In the genomic region with DNA sequence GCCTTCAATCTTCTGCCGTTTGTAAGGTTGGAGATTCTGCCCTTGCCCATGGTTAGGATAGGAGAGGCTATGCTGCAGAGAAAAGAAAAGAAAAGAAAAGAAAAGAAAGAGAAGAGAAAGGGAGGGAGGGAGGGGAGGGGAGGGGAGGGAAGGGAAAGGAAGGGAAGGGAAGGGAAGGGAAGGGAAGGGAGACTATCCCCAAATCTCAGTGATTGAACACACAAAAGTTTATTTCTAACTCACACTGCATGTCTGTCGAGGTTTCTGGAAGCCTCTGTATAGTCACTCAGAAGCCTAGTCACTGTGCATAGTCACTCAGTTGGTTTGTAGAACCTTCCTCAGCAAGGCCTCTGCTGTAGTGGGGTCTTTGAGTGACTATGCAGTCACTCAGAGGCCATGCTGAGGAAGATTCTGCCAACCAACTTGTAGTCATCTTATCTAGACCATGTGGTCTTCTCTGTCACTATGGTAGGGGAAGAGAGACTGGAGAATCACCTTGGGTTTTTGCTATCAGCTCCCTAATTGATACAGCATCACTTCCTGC, we compare ENCODE assay signal across 27 cellular contexts. TPM values are rescaled to one million over a fixed set of nuclear protein-coding genes. Genes with fewer than 3 reads are reported as not detected.
"Had no signal": no experiment of that assay in that cellular context is flagged by ENCODE, and none has a peak within 500 bp of the region (broad histone marks: within the 10 kb centered on the region; RNA-seq: fewer than 3 reads in every experiment).

No MANE protein-coding gene starts in this region.

- H3K27me3 ChIP-seq: cardiac muscle cell had no signal

- H3K9me3 Mint-ChIP-seq: activated CD4-positive, alpha-beta memory T cell treated with anti-CD3 and anti-CD28 coated beads for 36 hours; activated CD4-positive, alpha-beta T cell treated with anti-CD3 and anti-CD28 coated beads, Interleukin-2, amount 10 ng/mL, durations not matched to agents 7 days and 5 days; activated naive CD4-positive, alpha-beta T cell treated with anti-CD3 and anti-CD28 coated beads, Interleukin-2, amount 50 U/mL, for 72 hours; activated naive CD8-positive, alpha-beta T cell treated with anti-CD3 and anti-CD28 coated beads, Interleukin-2, amount 50 U/mL, for 24 hours; activated T-helper 2 cell treated with anti-CD3 and anti-CD28 coated beads, Interferon-gamma antibody, Interleukin-2, Interleukin-4, amounts not matched to agents 10 μg/mL and 5 μg/mL and 100 μg/mL, durations not matched to agents 14 hours and 24 hours and 36 hours; brain; T-cell had no signal

- H3K4me1 Mint-ChIP-seq: activated naive CD8-positive, alpha-beta T cell treated with anti-CD3 and anti-CD28 coated beads, Interleukin-2, amount 50 U/mL, for 24 hours; brain had no signal

- H3K27ac Mint-ChIP-seq: activated CD4-positive, alpha-beta memory T cell treated with anti-CD3 and anti-CD28 coated beads for 36 hours; activated CD4-positive, alpha-beta T cell treated with anti-CD3 and anti-CD28 coated beads, Interleukin-2, amount 10 ng/mL, durations not matched to agents 7 days and 5 days; activated naive CD4-positive, alpha-beta T cell treated with anti-CD3 and anti-CD28 coated beads, Interleukin-2, amount 50 U/mL, for 72 hours; activated naive CD8-positive, alpha-beta T cell treated with anti-CD3 and anti-CD28 coated beads, Interleukin-2, amount 50 U/mL, for 24 hours; activated T-helper 2 cell treated with anti-CD3 and anti-CD28 coated beads, Interferon-gamma antibody, Interleukin-2, Interleukin-4, amounts not matched to agents 10 μg/mL and 5 μg/mL and 100 μg/mL, durations not matched to agents 14 hours and 24 hours and 36 hours; brain had no signal

- ATAC-seq: activated naive CD4-positive, alpha-beta T cell treated with anti-CD3 and anti-CD28 coated beads, Interleukin-2, amount 50 U/mL, for 72 hours; activated naive CD8-positive, alpha-beta T cell treated with anti-CD3 and anti-CD28 coated beads, Interleukin-2, amount 50 U/mL, for 24 hours; PC-3 had no signal

- H3K4me3 ChIP-seq: cardiac muscle cell had no signal

- H3K36me3 ChIP-seq: cardiac muscle cell had no signal

- H3K27ac ChIP-seq: cardiac muscle cell, VCaP had no signal

- FAIRE-seq: astrocyte, RCC 7860, TTC549 had no signal

- H3K4me3 Mint-ChIP-seq: activated CD4-positive, alpha-beta memory T cell treated with anti-CD3 and anti-CD28 coated beads for 36 hours; activated CD4-positive, alpha-beta T cell treated with anti-CD3 and anti-CD28 coated beads, Interleukin-2, amount 10 ng/mL, durations not matched to agents 7 days and 5 days; activated naive CD8-positive, alpha-beta T cell treated with anti-CD3 and anti-CD28 coated beads, Interleukin-2, amount 50 U/mL, for 24 hours; brain; T-cell had no signal

- H3K36me3 Mint-ChIP-seq: activated CD4-positive, alpha-beta memory T cell treated with anti-CD3 and anti-CD28 coated beads for 36 hours; activated naive CD4-positive, alpha-beta T cell treated with anti-CD3 and anti-CD28 coated beads, Interleukin-2, amount 50 U/mL, for 72 hours; brain; T-cell had no signal

- DNase-seq: activated CD4-positive, alpha-beta memory T cell treated with anti-CD3 and anti-CD28 coated beads for 36 hours; activated CD4-positive, alpha-beta T cell treated with anti-CD3 and anti-CD28 coated beads, Interleukin-2, amount 10 ng/mL, durations not matched to agents 7 days and 5 days; activated CD4-positive, CD25-positive, alpha-beta regulatory T cell; activated naive CD8-positive, alpha-beta T cell treated with anti-CD3 and anti-CD28 coated beads, Interleukin-2, amount 50 U/mL, for 24 hours; activated T-cell treated with anti-CD3 and anti-CD28 coated beads for 4 hours; activated T-cell treated with anti-CD3 and anti-CD28 coated beads, Interleukin-2, amount 50 U/mL, for 48 hours; amniotic stem cell; NCI-H1048; NCI-H146; NCI-H187 treated with DMSO at 0.1 percent for 48 hours; NCI-H2081 treated with DMSO at 0.1 percent for 48 hours; NCI-H446; NCI-H524 treated with DMSO at 0.1 percent for 48 hours; NCI-H748 treated with DMSO at 0.1 percent for 48 hours; PC-3; SIG-M5; T-cell; T1000 had no signal

RNA-seq across cellular contexts. Expression of gene ABCC9, which starts 52.3 kb away (rescaled TPM):
- total RNA-seq: activated CD4-positive, alpha-beta memory T cell treated with anti-CD3 and anti-CD28 coated beads for 36 hours; activated CD4-positive, alpha-beta T cell treated with anti-CD3 and anti-CD28 coated beads, Interleukin-2, amount 10 ng/mL, durations not matched to agents 7 days and 5 days; activated CD8-positive, alpha-beta memory T cell treated with anti-CD3 and anti-CD28 coated beads for 36 hours; activated naive CD4-positive, alpha-beta T cell treated with anti-CD3 and anti-CD28 coated beads, Interleukin-2, amount 50 U/mL, for 72 hours had no signal
